Comparison of ENCODE assay signal across 16 cellular contexts in the genomic region with DNA sequence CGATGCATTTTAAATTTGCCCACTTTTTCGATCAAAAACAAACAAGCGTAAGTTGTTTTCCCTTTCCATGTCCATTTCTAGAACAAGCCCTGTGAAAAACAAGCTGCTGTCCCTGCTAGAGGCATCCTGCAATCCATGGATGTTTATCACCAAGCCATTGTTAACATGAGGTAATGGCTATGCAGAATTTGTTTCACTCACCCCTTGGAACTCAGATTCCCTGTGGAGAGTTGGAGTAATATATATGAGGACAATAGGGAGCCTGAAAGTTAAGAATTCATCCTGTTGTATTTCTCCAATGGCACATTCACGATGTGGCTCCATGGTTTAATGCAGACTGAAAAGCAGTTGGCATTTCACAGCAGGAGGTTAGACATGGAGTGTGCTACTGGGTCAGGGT. TPM values are rescaled to one million over a fixed set of nuclear protein-coding genes. Genes with fewer than 3 reads are reported as not detected.
A peak's percentile ranks its signal among the peaks of the same experiment; 100 is the strongest.
DNase-seq lines count a peak whose midpoint lies in the region; ATAC-seq and TF ChIP-seq lines count a peak whose summit lies in the region.
"Had no signal": no experiment of that assay in that cellular context is flagged by ENCODE, and none has a peak within 500 bp of the region (broad histone marks: within the 10 kb centered on the region; RNA-seq: fewer than 3 reads in every experiment).

No MANE protein-coding gene starts in this region.

- no peak overlapping the region for H3K4me3 Mint-ChIP-seq in GM23338
- H3K4me3 Mint-ChIP-seq in activated CD4-positive, alpha-beta T cell treated with anti-CD3 and anti-CD28 coated beads, Interleukin-2, amount 10 ng/mL, durations not matched to agents 24 days and 14 days, result no peak overlapping the region
- H3K4me3 Mint-ChIP-seq: B cell; CD4-positive, alpha-beta T cell had no signal

- H4K8ac ChIP-seq in mesendoderm (ENCODE audit: low read depth, low read length), result no peak overlapping the region

- H3K9me3 Mint-ChIP-seq in GM23338, result no peaks in the 10 kb centered on the region; the same call in 2 of the 3 replicates
- peaks cover 28% of the 10 kb centered on the region for H3K9me3 Mint-ChIP-seq in activated CD4-positive, alpha-beta T cell treated with anti-CD3 and anti-CD28 coated beads, Interleukin-2, amount 10 ng/mL, durations not matched to agents 24 days and 14 days
- H3K9me3 Mint-ChIP-seq: CD4-positive, alpha-beta T cell had no signal

- peak overlapping the region; percentile 27; the same call in 1 of the 2 replicates for H3K4me2 ChIP-seq in GM23338
- H3K4me2 ChIP-seq in mesendoderm (ENCODE audit: low read length), result no peak overlapping the region

- no peak overlapping the region for H3K56ac ChIP-seq in mesendoderm (ENCODE audit: low read length)

- no peak for TF ChIP-seq CTCF in GM23338 (conservative IDR thresholded peaks at IDR 0.05; ENCODE audit: low read depth in 2 of 2)

- H3K4ac ChIP-seq in mesendoderm (ENCODE audit: low read depth, low read length), result no peak overlapping the region

- H3K4me3 ChIP-seq in GM23338 (no peak overlapping the region), ectodermal cell (ENCODE audit: insufficient read depth, low read depth, low read length) (no peak overlapping the region), mesendoderm (ENCODE audit: low read length) (no peak overlapping the region)

- H3K4me1 Mint-ChIP-seq in GM23338, result peaks cover 18% of the 10 kb centered on the region
- H3K4me1 Mint-ChIP-seq in activated CD4-positive, alpha-beta T cell treated with anti-CD3 and anti-CD28 coated beads, Interleukin-2, amount 10 ng/mL, durations not matched to agents 24 days and 14 days, result peaks cover 2% of the 10 kb centered on the region
- H3K4me1 Mint-ChIP-seq: B cell had no signal

- no peaks in the 10 kb centered on the region for H3F3A ChIP-seq in GM23338 (replicated peaks; ENCODE audit: low read depth)

- no peaks in the 10 kb centered on the region; the same call in 2 of the 3 replicates for H3K36me3 Mint-ChIP-seq in GM23338 (ENCODE audit: low read depth)
- peaks cover 3% of the 10 kb centered on the region for H3K36me3 Mint-ChIP-seq in activated CD4-positive, alpha-beta T cell treated with anti-CD3 and anti-CD28 coated beads, Interleukin-2, amount 10 ng/mL, durations not matched to agents 24 days and 14 days (ENCODE audit: low read depth)

- H3K27ac Mint-ChIP-seq in GM23338, result no peak overlapping the region
- no peak overlapping the region for H3K27ac Mint-ChIP-seq in activated CD4-positive, alpha-beta T cell treated with anti-CD3 and anti-CD28 coated beads, Interleukin-2, amount 10 ng/mL, durations not matched to agents 24 days and 14 days
- H3K27ac Mint-ChIP-seq: B cell; CD4-positive, alpha-beta T cell had no signal

- H3K18ac ChIP-seq in mesendoderm (ENCODE audit: low read length), result no peak overlapping the region

- no peak overlapping the region for H2BK120ac ChIP-seq in mesendoderm (ENCODE audit: low read depth, low read length)

- no peak overlapping the region for H3K9ac ChIP-seq in mesendoderm (ENCODE audit: low read length)

- H2BK5ac ChIP-seq in mesendoderm (ENCODE audit: low read length), result no peak overlapping the region

- no peak overlapping the region for H4K5ac ChIP-seq in mesendoderm (ENCODE audit: low read length)

- H3K23ac ChIP-seq in mesendoderm (ENCODE audit: low read length), result no peak overlapping the region

- no peak overlapping the region for H2AFZ ChIP-seq in GM23338

- H3K36me3 ChIP-seq in GM23338 (ENCODE audit: insufficient read depth) (no peaks in the 10 kb centered on the region), ectodermal cell (ENCODE audit: control insufficient read depth, insufficient read depth, low read length) (no peaks in the 10 kb centered on the region), mesendoderm (ENCODE audit: control insufficient read depth, insufficient read depth, low read length) (no peaks in the 10 kb centered on the region)

- no peaks in the 10 kb centered on the region for H3K27me3 ChIP-seq in GM23338 (ENCODE audit: insufficient read depth)
- H3K27me3 ChIP-seq in ectodermal cell (ENCODE audit: control insufficient read depth, insufficient read depth, low read length, poor library complexity, severe bottlenecking), result no peaks in the 10 kb centered on the region
- no peaks in the 10 kb centered on the region for H3K27me3 ChIP-seq in mesendoderm (ENCODE audit: insufficient read depth, low read length, poor library complexity)

- peaks cover 26% of the 10 kb centered on the region for H3K9me2 ChIP-seq in GM23338 (ENCODE audit: insufficient read depth)

- peak; percentile 39; the same call in 1 of the 3 replicates for ATAC-seq in GM23338
- ATAC-seq in Right ventricle myocardium superior (ENCODE audit: poor library complexity), result no peak
- ATAC-seq: HepG2 had no signal

- intact Hi-C loops in Right ventricle myocardium superior (cut with DNase I), result no loop called here
- intact Hi-C loops in activated CD4-positive, alpha-beta T cell treated with anti-CD3 and anti-CD28 coated beads, Interleukin-2, amount 10 ng/mL, durations not matched to agents 24 days and 14 days (cut with micrococcal nuclease), result no loop called here

- peak; percentile 16 for DNase-seq in GM23338 (ENCODE audit: low spot score)
- DNase-seq in NCI-H345 (lab: John Stamatoyannopoulos, UW), result peak; percentile 51
- DNase-seq in mesendoderm, result peak; percentile 71
- no peak for DNase-seq in Right ventricle myocardium superior
- no peak for DNase-seq in activated CD4-positive, alpha-beta T cell treated with anti-CD3 and anti-CD28 coated beads, Interleukin-2, amount 10 ng/mL, durations not matched to agents 24 days and 14 days
- DNase-seq in NCI-H146 (lab: John Stamatoyannopoulos, UW), result no peak
- DNase-seq: C1 segment of cervical spinal cord; Calu3; CD4-positive, alpha-beta T cell; DMS 273 treated with DMSO at 0.1 percent for 48 hours; DMS79; H7 had no signal

- H3K27me3 Mint-ChIP-seq in GM23338 (ENCODE audit: insufficient read depth, low read depth, poor library complexity), result peaks cover 2% of the 10 kb centered on the region
- peaks cover 8% of the 10 kb centered on the region for H3K27me3 Mint-ChIP-seq in activated CD4-positive, alpha-beta T cell treated with anti-CD3 and anti-CD28 coated beads, Interleukin-2, amount 10 ng/mL, durations not matched to agents 24 days and 14 days
- H3K27me3 Mint-ChIP-seq: B cell; CD4-positive, alpha-beta T cell had no signal

- H4K20me1 ChIP-seq in GM23338 (replicated peaks; ENCODE audit: insufficient read depth), result no peaks in the 10 kb centered on the region

- 82 to 85% methylated on average over 4 of the region's 4 CpGs for WGBS in ectodermal cell, 2 experiments
- WGBS in mesendoderm (ENCODE audit: extremely low coverage, insufficient coverage, low lambda C conversion rate), result no CpG with 5 or more reads among the region's 4 CpGs

- H3K4me1 ChIP-seq in GM23338 (ENCODE audit: insufficient read depth) (peaks cover 9% of the 10 kb centered on the region; the same call in 1 of the 2 replicates), ectodermal cell (ENCODE audit: control insufficient read depth, insufficient read depth, low read length) (peaks cover 15% of the 10 kb centered on the region), mesendoderm (ENCODE audit: control insufficient read depth, low read depth, low read length) (peaks cover 3% of the 10 kb centered on the region)

- no peak overlapping the region for H3K27ac ChIP-seq in GM23338 (ENCODE audit: low read depth)
- H3K27ac ChIP-seq in ectodermal cell (ENCODE audit: insufficient read depth, low read depth, low read length, poor library complexity, severe bottlenecking), result peak overlapping the region; percentile 44
- no peak overlapping the region for H3K27ac ChIP-seq in mesendoderm (ENCODE audit: low read depth, low read length)

- no peak overlapping the region for H2BK15ac ChIP-seq in mesendoderm (replicated peaks; ENCODE audit: low read depth)

- no peaks in the 10 kb centered on the region for H3K9me3 ChIP-seq in ectodermal cell (ENCODE audit: control insufficient read depth, low read length)

- H3K79me1 ChIP-seq in mesendoderm (ENCODE audit: low read length), result no peaks in the 10 kb centered on the region

- H2AK5ac ChIP-seq in mesendoderm (ENCODE audit: low read length), result no peak overlapping the region

- H3K79me2 ChIP-seq in GM23338 (replicated peaks; ENCODE audit: insufficient read depth), result no peaks in the 10 kb centered on the region
- no peaks in the 10 kb centered on the region for H3K79me2 ChIP-seq in mesendoderm (ENCODE audit: control insufficient read depth, insufficient read depth, low read length)

TF ChIP-seq in GM23338, 12 proteins besides CTCF, POLR2A, EP300 and RAD21 (continues in another document):
- TF ChIP-seq ZNF331 (CRISPR knock-in tag; IDR thresholded peaks at IDR 0.05; ENCODE audit: low read depth) (no peak), EZH2phosphoT487 (IDR thresholded peaks at IDR 0.05; ENCODE audit: unreplicated experiment) (no peak), ZNF114 (CRISPR knock-in tag; IDR thresholded peaks at IDR 0.05) (no peak)

RNA-seq across cellular contexts. Expression of a gene that starts 32.3 kb away (rescaled TPM):
- not detected in 2 replicates for total RNA-seq in GM23338 (2014; rRNA removed; shearing (Covaris generic))
- not detected in 2 replicates for polyA plus RNA-seq in GM23338 (2016; fragmentation: Nextera tagmentation; extraction: Ambion mirVana)
- polyA plus RNA-seq in ectodermal cell (2013, experiment 1 of 4), result not detected
- polyA plus RNA-seq in ectodermal cell (2013, experiment 2 of 4), result not detected
- polyA plus RNA-seq in ectodermal cell (2013, experiment 3 of 4), result not detected
- not detected for polyA plus RNA-seq in ectodermal cell (2013, experiment 4 of 4)
- polyA plus RNA-seq in mesendoderm (2013, experiment 1 of 2), result not detected
- polyA plus RNA-seq in mesendoderm (2013, experiment 2 of 2), result not detected
- 0.38 TPM for total RNA-seq in Right ventricle myocardium superior
- 8.1 and 8.3 TPM in 2 replicates for total RNA-seq in activated CD4-positive, alpha-beta T cell treated with anti-CD3 and anti-CD28 coated beads, Interleukin-2, amount 10 ng/mL, durations not matched to agents 24 days and 14 days
- total RNA-seq: H7, HepG2, HT-29 had no signal
- polyA plus RNA-seq: HepG2 had no signal

RNA-seq across cellular contexts. Expression of a gene that starts 44.3 kb away (rescaled TPM):
- total RNA-seq in GM23338 (2014; rRNA removed; shearing (Covaris generic)), result 10.9 and 12.9 TPM in 2 replicates
- polyA plus RNA-seq in GM23338 (2016; fragmentation: Nextera tagmentation; extraction: Ambion mirVana), result 3.4 and 4.1 TPM in 2 replicates
- 36.4 TPM for polyA plus RNA-seq in ectodermal cell (2013, experiment 1 of 4)
- 36.8 TPM for polyA plus RNA-seq in ectodermal cell (2013, experiment 2 of 4)
- 34.7 TPM for polyA plus RNA-seq in ectodermal cell (2013, experiment 3 of 4)
- polyA plus RNA-seq in ectodermal cell (2013, experiment 4 of 4), result 38.8 TPM
- 8.0 TPM for polyA plus RNA-seq in mesendoderm (2013, experiment 1 of 2)
- polyA plus RNA-seq in mesendoderm (2013, experiment 2 of 2), result 8.2 TPM
- 12.0 TPM for total RNA-seq in Right ventricle myocardium superior
- 7.3 and 9.3 TPM in 2 replicates for total RNA-seq in activated CD4-positive, alpha-beta T cell treated with anti-CD3 and anti-CD28 coated beads, Interleukin-2, amount 10 ng/mL, durations not matched to agents 24 days and 14 days
- total RNA-seq: HepG2, HT-29 had no signal
- polyA plus RNA-seq: HepG2 had no signal

Comparison
In these comparisons a context has a peak if more than half of its experiments do, and no peak if none do; other contexts are left out.
1. DNase-seq: peak in GM23338 (single experiment), NCI-H345 (single experiment) and mesendoderm (single experiment); none in Right ventricle myocardium superior (single experiment), activated CD4-positive, alpha-beta T cell treated with anti-CD3 and anti-CD28 coated beads, Interleukin-2, amount 10 ng/mL, durations not matched to agents 24 days and 14 days (single experiment) and NCI-H146 (single experiment).